18 cellular contexts compared by ENCODE assay signal in the genomic region with DNA sequence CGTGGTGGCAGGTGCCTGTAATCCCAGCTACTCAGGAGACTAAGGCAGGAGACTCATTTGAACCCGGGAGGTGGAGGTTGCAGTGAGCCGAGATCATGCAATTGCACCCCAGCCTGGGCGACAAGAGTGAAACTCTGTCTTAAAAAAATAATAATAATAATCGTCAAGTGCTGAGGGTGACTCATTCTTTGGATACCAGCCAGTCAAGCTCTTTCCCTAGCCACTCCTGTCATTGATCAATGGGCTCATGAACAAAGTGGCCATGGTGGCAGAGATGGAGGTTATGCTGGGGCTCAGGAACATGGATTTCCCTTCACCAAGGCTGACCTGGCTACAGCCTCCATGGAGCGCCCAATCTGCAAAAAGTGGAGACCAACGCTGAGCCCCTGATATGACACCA.
DNase-seq lines count a peak whose midpoint lies in the region; ATAC-seq and TF ChIP-seq lines count a peak whose summit lies in the region.
"Had no signal": no experiment of that assay in that cellular context is flagged by ENCODE, and none has a peak within 500 bp of the region (broad histone marks: within the 10 kb centered on the region; RNA-seq: fewer than 3 reads in every experiment).

No MANE protein-coding gene starts in this region.

- no peak overlapping the region for H2AFZ ChIP-seq in SK-N-SH (ENCODE audit: low read depth)
- H2AFZ ChIP-seq in GM23248 = no peak overlapping the region
- H2AFZ ChIP-seq in GM23338 = no peak overlapping the region

- peaks cover 18% of the 10 kb centered on the region for H3K9me3 Mint-ChIP-seq in GM23338

- POLR2A ChIA-PET in SK-N-SH (lab: Yijun Ruan, JAX) = no interaction called here

- H3K9me2 ChIP-seq in SK-N-SH = no peaks in the 10 kb centered on the region
- no peaks in the 10 kb centered on the region for H3K9me2 ChIP-seq in GM23248 (ENCODE audit: insufficient read depth)
- no peaks in the 10 kb centered on the region for H3K9me2 ChIP-seq in GM23338 (ENCODE audit: insufficient read depth)

- DNase-seq in SK-N-SH (no peak), brain microvascular endothelial cell (peak; percentile 55), epithelial cell of esophagus (ENCODE audit: low read depth) (peak; percentile 39), occipital lobe (lab: John Stamatoyannopoulos, UW) (no peak), GM23248 (no peak), GM23338 (ENCODE audit: low spot score) (no peak)
- DNase-seq: CD4-positive, alpha-beta memory T cell; DMS79 treated with DMSO at 0.1 percent for 48 hours; HFFc6; MG63; NCI-H1092; NCI-H146; NCI-H2081; NCI-H510A; NCI-H774 had no signal

- WGBS in SK-N-SH (ENCODE audit: low lambda C conversion rate) = 74% methylated on average over 7 of the region's 7 CpGs
- WGBS in GM23248 (ENCODE audit: low coverage in 1 of 2, low lambda C conversion rate in 2 of 2, missing lambda C conversion rate in 2 of 2), 2 experiments = 72 to 78% methylated on average over 7 of the region's 7 CpGs

- no peaks in the 10 kb centered on the region for H3F3A ChIP-seq in SK-N-SH (replicated peaks; ENCODE audit: insufficient read depth)
- peaks cover 9% of the 10 kb centered on the region for H3F3A ChIP-seq in GM23248 (ENCODE audit: insufficient read depth)
- no peaks in the 10 kb centered on the region for H3F3A ChIP-seq in GM23338 (replicated peaks; ENCODE audit: low read depth)

- H4K20me1 ChIP-seq in SK-N-SH (ENCODE audit: insufficient read depth) (no peaks in the 10 kb centered on the region), GM23248 (ENCODE audit: insufficient read depth) (no peaks in the 10 kb centered on the region), GM23338 (replicated peaks; ENCODE audit: insufficient read depth) (no peaks in the 10 kb centered on the region)

- TF ChIP-seq CTCF in SK-N-SH (IDR thresholded peaks at IDR 0.05) (no peak), brain microvascular endothelial cell (IDR thresholded peaks at IDR 0.05; ENCODE audit: low read depth, low read length, missing control alignments) (no peak), epithelial cell of esophagus (IDR thresholded peaks at IDR 0.05; ENCODE audit: insufficient read depth, low read depth, low read length, missing control alignments) (no peak), GM23338 (conservative IDR thresholded peaks at IDR 0.05; ENCODE audit: low read depth in 2 of 2) (no peak)

- peaks cover 6% of the 10 kb centered on the region for H3K27me3 Mint-ChIP-seq in GM23338 (ENCODE audit: insufficient read depth, low read depth, poor library complexity)

- H3K9ac ChIP-seq in SK-N-SH (no peak overlapping the region), GM23248 (no peak overlapping the region)

- no peaks in the 10 kb centered on the region for H3K36me3 ChIP-seq in SK-N-SH (replicated peaks in 1 of 2; ENCODE audit: control insufficient read depth in 1 of 2, insufficient read depth in 2 of 2, low read length in 1 of 2)
- no peaks in the 10 kb centered on the region for H3K36me3 ChIP-seq in brain microvascular endothelial cell (replicated peaks)
- no peaks in the 10 kb centered on the region for H3K36me3 ChIP-seq in GM23248 (ENCODE audit: low read depth)
- H3K36me3 ChIP-seq in GM23338 (ENCODE audit: insufficient read depth) = no peaks in the 10 kb centered on the region
- H3K36me3 ChIP-seq: MG63 had no signal

- no peak overlapping the region for H3K4me2 ChIP-seq in SK-N-SH
- H3K4me2 ChIP-seq in GM23248 (ENCODE audit: unreplicated experiment) = no peak overlapping the region
- no peak overlapping the region for H3K4me2 ChIP-seq in GM23338

- H3K27me3 ChIP-seq in SK-N-SH (ENCODE audit: insufficient read depth) = no peaks in the 10 kb centered on the region
- no peaks in the 10 kb centered on the region for H3K27me3 ChIP-seq in brain microvascular endothelial cell (replicated peaks)
- H3K27me3 ChIP-seq in GM23248 (replicated peaks; ENCODE audit: insufficient read depth) = no peaks in the 10 kb centered on the region
- no peaks in the 10 kb centered on the region for H3K27me3 ChIP-seq in GM23338 (ENCODE audit: insufficient read depth)
- H3K27me3 ChIP-seq: MG63 had no signal

- no peaks in the 10 kb centered on the region for H3K4me1 ChIP-seq in SK-N-SH (ENCODE audit: control insufficient read depth in 1 of 2, insufficient read depth in 2 of 2, low read depth in 1 of 2, low read length in 1 of 2)
- H3K4me1 ChIP-seq in GM23248 (ENCODE audit: insufficient read depth) = peaks cover 7% of the 10 kb centered on the region; the same call in 1 of the 2 replicates
- no peaks in the 10 kb centered on the region for H3K4me1 ChIP-seq in GM23338 (ENCODE audit: insufficient read depth)

- H3K27ac ChIP-seq in SK-N-SH (ENCODE audit: low read depth in 2 of 2, low read length in 1 of 2) (no peak overlapping the region), brain microvascular endothelial cell (no peak overlapping the region), GM23248 (no peak overlapping the region), GM23338 (ENCODE audit: low read depth) (no peak overlapping the region)

- CTCF ChIA-PET in SK-N-SH (lab: Yijun Ruan, JAX) = interaction anchor here (0.8 kb wide), 1 partner anchor 10 kb away, joined by 3 read pairs; no protein-coding TSS in a partner anchor

- TF ChIP-seq RAD21 in SK-N-SH (IDR thresholded peaks at IDR 0.05; ENCODE audit: low read length) = no peak

- no peak overlapping the region for H3K27ac Mint-ChIP-seq in GM23338
- H3K27ac Mint-ChIP-seq: CD4-positive, alpha-beta memory T cell; HFFc6 had no signal

- no peaks in the 10 kb centered on the region for H3K9me3 ChIP-seq in SK-N-SH
- H3K9me3 ChIP-seq in GM23248 (ENCODE audit: low read depth) = no peaks in the 10 kb centered on the region

- ATAC-seq in SK-N-SH treated with all-trans-retinoic acid at 6 μM for 48 hours (no peak), GM21717 (IDR thresholded peaks at IDR 0.05; ENCODE audit: unreplicated experiment) (no peak), GM23338 (no peak)
- ATAC-seq: HepG2 had no signal

- in situ Hi-C loops in brain microvascular endothelial cell (cut with HindIII; ENCODE audit: low pct_ligation_motif_present, low sequenced_read_pairs) = no loop called here
- in situ Hi-C loops in GM23248 (cut with MboI) = no loop called here

- peaks cover 5% of the 10 kb centered on the region; the same call in 2 of the 3 replicates for H3K4me1 Mint-ChIP-seq in GM23338
- H3K4me1 Mint-ChIP-seq: CD4-positive, alpha-beta memory T cell had no signal

- no peak overlapping the region for H3K4me3 Mint-ChIP-seq in GM23338
- H3K4me3 Mint-ChIP-seq: CD4-positive, alpha-beta memory T cell; HFFc6 had no signal

- TF ChIP-seq EP300 in SK-N-SH (IDR thresholded peaks at IDR 0.05; ENCODE audit: borderline replicate concordance in 1 of 2, low read depth in 1 of 2, low read length in 1 of 2) = no peak

- H3K79me2 ChIP-seq in SK-N-SH (ENCODE audit: insufficient read depth) (no peaks in the 10 kb centered on the region), GM23248 (ENCODE audit: insufficient read depth) (no peaks in the 10 kb centered on the region), GM23338 (replicated peaks; ENCODE audit: insufficient read depth) (no peaks in the 10 kb centered on the region)

- H3K4me3 ChIP-seq in SK-N-SH (ENCODE audit: low read depth in 2 of 2, low read length in 1 of 2) (no peak overlapping the region), brain microvascular endothelial cell (ENCODE audit: low read depth, low read length) (no peak overlapping the region), epithelial cell of esophagus (ENCODE audit: low read length) (no peak overlapping the region), GM23248 (no peak overlapping the region), GM23338 (no peak overlapping the region)
- H3K4me3 ChIP-seq: MG63 had no signal

- H3K36me3 Mint-ChIP-seq in GM23338 (ENCODE audit: low read depth) = peaks cover 16% of the 10 kb centered on the region

TF ChIP-seq in SK-N-SH, 30 proteins besides CTCF, POLR2A, EP300 and RAD21:
- TF ChIP-seq TEAD4 (IDR thresholded peaks at IDR 0.05; ENCODE audit: borderline replicate concordance, insufficient read depth) = no peak
- TF ChIP-seq, protein P1, sequence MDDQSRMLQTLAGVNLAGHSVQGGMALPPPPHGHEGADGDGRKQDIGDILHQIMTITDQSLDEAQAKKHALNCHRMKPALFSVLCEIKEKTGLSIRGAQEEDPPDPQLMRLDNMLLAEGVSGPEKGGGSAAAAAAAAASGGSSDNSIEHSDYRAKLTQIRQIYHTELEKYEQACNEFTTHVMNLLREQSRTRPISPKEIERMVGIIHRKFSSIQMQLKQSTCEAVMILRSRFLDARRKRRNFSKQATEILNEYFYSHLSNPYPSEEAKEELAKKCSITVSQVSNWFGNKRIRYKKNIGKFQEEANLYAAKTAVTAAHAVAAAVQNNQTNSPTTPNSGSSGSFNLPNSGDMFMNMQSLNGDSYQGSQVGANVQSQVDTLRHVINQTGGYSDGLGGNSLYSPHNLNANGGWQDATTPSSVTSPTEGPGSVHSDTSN (IDR thresholded peaks at IDR 0.05) = 0 out of 2 replicates have a peak, but pooled peaks have one; percentile 12

TF ChIP-seq in SK-N-SH treated with all-trans-retinoic acid at 6 μM for 48 hours, 23 proteins besides CTCF, POLR2A, EP300 and RAD21 (continues in another document):
- TF ChIP-seq ZNF70 (CRISPR knock-in tag; IDR thresholded peaks at IDR 0.05) (no peak), ZFP3 (CRISPR knock-in tag; IDR thresholded peaks at IDR 0.05) (no peak), BACH2 (CRISPR knock-in tag; IDR thresholded peaks at IDR 0.05; ENCODE audit: borderline replicate concordance) (no peak), ESRRG (CRISPR knock-in tag; IDR thresholded peaks at IDR 0.05) (no peak), ISL1 (CRISPR knock-in tag; IDR thresholded peaks at IDR 0.05) (no peak), GLIS3 (CRISPR knock-in tag; IDR thresholded peaks at IDR 0.05) (no peak), ZNF8 (CRISPR knock-in tag; IDR thresholded peaks at IDR 0.05) (no peak), ZC3H10 (CRISPR knock-in tag; IDR thresholded peaks at IDR 0.05) (no peak), CSDC2 (CRISPR knock-in tag; IDR thresholded peaks at IDR 0.05) (no peak), TCF4 (CRISPR knock-in tag; IDR thresholded peaks at IDR 0.05; ENCODE audit: borderline replicate concordance) (no peak)

TF ChIP-seq in GM23338, 12 proteins besides CTCF, POLR2A, EP300 and RAD21 (continues in another document):
- no peak for TF ChIP-seq NANOG (IDR thresholded peaks at IDR 0.05; ENCODE audit: borderline replicate concordance)
- TF ChIP-seq JUNB (IDR thresholded peaks at IDR 0.05; ENCODE audit: unreplicated experiment) = no peak
- TF ChIP-seq, protein P2, sequence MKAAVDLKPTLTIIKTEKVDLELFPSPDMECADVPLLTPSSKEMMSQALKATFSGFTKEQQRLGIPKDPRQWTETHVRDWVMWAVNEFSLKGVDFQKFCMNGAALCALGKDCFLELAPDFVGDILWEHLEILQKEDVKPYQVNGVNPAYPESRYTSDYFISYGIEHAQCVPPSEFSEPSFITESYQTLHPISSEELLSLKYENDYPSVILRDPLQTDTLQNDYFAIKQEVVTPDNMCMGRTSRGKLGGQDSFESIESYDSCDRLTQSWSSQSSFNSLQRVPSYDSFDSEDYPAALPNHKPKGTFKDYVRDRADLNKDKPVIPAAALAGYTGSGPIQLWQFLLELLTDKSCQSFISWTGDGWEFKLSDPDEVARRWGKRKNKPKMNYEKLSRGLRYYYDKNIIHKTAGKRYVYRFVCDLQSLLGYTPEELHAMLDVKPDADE (IDR thresholded peaks at IDR 0.05) = no peak
- TF ChIP-seq EZH2 (IDR thresholded peaks at IDR 0.05; ENCODE audit: low read depth, unreplicated experiment) = no peak

Comparison
In these comparisons a context has a peak if more than half of its experiments do, and no peak if none do; other contexts are left out.
1. DNase-seq: peak in brain microvascular endothelial cell (single experiment) and epithelial cell of esophagus (single experiment); none in SK-N-SH (single experiment), occipital lobe (single experiment), GM23248 (single experiment) and GM23338 (single experiment).